10 cellular contexts compared by ENCODE assay signal in the genomic region with DNA sequence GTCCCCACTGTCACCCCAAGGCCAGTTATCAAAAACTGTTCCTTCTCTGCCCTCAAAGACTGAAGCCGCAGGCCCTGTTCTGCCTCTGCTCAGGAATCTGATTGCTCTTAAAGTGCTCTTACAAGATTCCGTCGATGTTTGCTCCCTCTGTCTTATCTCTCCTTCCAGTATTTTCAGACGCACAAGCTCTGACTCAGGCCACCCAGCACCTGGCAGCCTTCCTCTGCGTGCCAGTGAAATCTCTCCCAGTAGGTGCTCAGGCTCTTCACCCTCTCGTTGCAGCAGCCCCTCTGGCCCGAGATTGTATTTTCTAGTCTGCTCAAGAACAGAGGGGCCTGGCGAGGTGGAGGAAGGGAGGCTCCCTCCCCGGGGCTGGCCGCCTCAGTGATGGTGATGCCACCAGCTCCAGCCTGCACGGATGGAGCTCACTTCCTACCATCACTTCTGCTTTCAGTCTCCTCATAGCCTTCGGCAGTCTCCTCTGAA.
A peak's percentile ranks its signal among the peaks of the same experiment; 100 is the strongest.
DNase-seq lines count a peak whose midpoint lies in the region; ATAC-seq, FAIRE-seq and TF ChIP-seq lines count a peak whose summit lies in the region.
"Had no signal": no experiment of that assay in that cellular context is flagged by ENCODE, and none has a peak within 500 bp of the region (broad histone marks: within the 10 kb centered on the region; RNA-seq: fewer than 3 reads in every experiment).

No MANE protein-coding gene starts in this region.

- peaks cover 0 to 2% of the 10 kb centered on the region in 2 donors for H3K27me3 Mint-ChIP-seq in CD8-positive, alpha-beta memory T cell

- no peak overlapping the region for H3K9ac ChIP-seq in GM12878 (ENCODE audit: control insufficient read depth, insufficient read depth, low read length)

- POLR2A ChIA-PET in CD8-positive, alpha-beta memory T cell (lab: Charles Lee): no interaction called here
- POLR2A ChIA-PET in GM12878 (lab: Charles Lee): no interaction called here

- H3K4me1 Mint-ChIP-seq in CD8-positive, alpha-beta memory T cell: peaks cover 23 to 46% (median 24%) of the 10 kb centered on the region in 3 donors

- peaks cover 0 to 53% (median 17%) of the 10 kb centered on the region in 3 donors for H3K36me3 Mint-ChIP-seq in CD8-positive, alpha-beta memory T cell

- CTCF ChIA-PET in CD8-positive, alpha-beta memory T cell (lab: Charles Lee): no interaction called here
- CTCF ChIA-PET in GM12878 (lab: Yijun Ruan, JAX): no interaction called here

- no peak for TF ChIP-seq CTCF in GM12878 (IDR thresholded peaks at IDR 0.05 in 2 of 3, conservative IDR thresholded peaks at IDR 0.05 in 1 of 3; ENCODE audit: control insufficient read depth in 2 of 3, extremely low read depth in 1 of 3, insufficient read depth in 1 of 3, low read depth in 3 of 3, low read length in 3 of 3)
- no peak for TF ChIP-seq CTCF in mucosa of descending colon (IDR thresholded peaks at IDR 0.05)

- SMC1A ChIA-PET in GM12878 (lab: Charles Lee; ENCODE audit: uncharacterized antibody, unreplicated experiment): no interaction called here

- H4K20me1 ChIP-seq in GM12878 (ENCODE audit: control insufficient read depth, insufficient read depth): no peaks in the 10 kb centered on the region

- H3K27ac ChIP-seq in CD8-positive, alpha-beta memory T cell (ENCODE audit: low read depth, low read length): no peak overlapping the region
- H3K27ac ChIP-seq in GM12878 (ENCODE audit: control insufficient read depth, insufficient read depth): no peak overlapping the region

- intact Hi-C loops in GM12878 (cut with micrococcal nuclease; ENCODE audit: unreplicated experiment) (loop anchor here (10.0 kb wide), 1 partner anchor 140 kb away; no protein-coding TSS in a partner anchor), mucosa of descending colon (cut with DNase I, micrococcal nuclease) (no loop called here)

- H3K4me3 ChIP-seq in CD8-positive, alpha-beta memory T cell (ENCODE audit: low read length): no peak overlapping the region
- H3K4me3 ChIP-seq in GM12878 (no peak overlapping the region), mucosa of descending colon (no peak overlapping the region)

- H3K4me2 ChIP-seq in GM12878 (ENCODE audit: control insufficient read depth, insufficient read depth): no peak overlapping the region

- peaks cover 25% of the 10 kb centered on the region for H3K36me3 ChIP-seq in CD8-positive, alpha-beta memory T cell (ENCODE audit: insufficient read depth, low read length)
- peaks cover 0 to 15% of the 10 kb centered on the region in 2 experiments; a peak in 2 of 4 replicates for H3K36me3 ChIP-seq in GM12878 (ENCODE audit: control insufficient read depth in 2 of 2, insufficient read depth in 2 of 2, low read length in 1 of 2)
- H3K36me3 ChIP-seq in mucosa of descending colon (ENCODE audit: low read depth): no peaks in the 10 kb centered on the region

- peak; percentile 35 for ATAC-seq in GM12878
- peak; percentile 16 for ATAC-seq in mucosa of descending colon

- peaks cover 2% of the 10 kb centered on the region for H3K4me1 ChIP-seq in CD8-positive, alpha-beta memory T cell (ENCODE audit: insufficient read depth, low read length)
- H3K4me1 ChIP-seq in GM12878 (ENCODE audit: control insufficient read depth, insufficient read depth, low read length) (no peaks in the 10 kb centered on the region), mucosa of descending colon (ENCODE audit: low read depth) (no peaks in the 10 kb centered on the region)

- no peak for TF ChIP-seq RAD21 in GM12878 (IDR thresholded peaks at IDR 0.05; ENCODE audit: insufficient read depth, low read depth, low read length)

- WGBS in GM12878 (ENCODE audit: insufficient coverage, insufficient replicate concordance, low lambda C conversion rate, missing lambda C conversion rate): 49% methylated on average over 12 of the region's 12 CpGs

- RAD21 ChIA-PET in GM12878 (lab: Charles Lee; ENCODE audit: unreplicated experiment): no interaction called here

- FAIRE-seq in GM12878 (lab: Jason Lieb, UNC) (no peak), GM19239 (lab: Jason Lieb, UNC) (no peak)

- no peak overlapping the region for H3K4me3 Mint-ChIP-seq in CD8-positive, alpha-beta memory T cell

- TSS peak; percentile 4 for BruUV-seq in GM12878 (replicated peaks; lab: Mats Ljungman, UMichigan)

- H3K27me3 ChIP-seq in CD8-positive, alpha-beta memory T cell (ENCODE audit: insufficient read depth, low read length, poor library complexity, severe bottlenecking): no peaks in the 10 kb centered on the region
- no peaks in the 10 kb centered on the region for H3K27me3 ChIP-seq in GM12878 (replicated peaks in 1 of 2; ENCODE audit: control insufficient read depth in 2 of 2, insufficient read depth in 2 of 2, low read length in 1 of 2)

- in situ Hi-C loops in GM12878 (cut with MboI): no loop called here

- no peaks in the 10 kb centered on the region for H3K79me2 ChIP-seq in GM12878 (ENCODE audit: control insufficient read depth, insufficient read depth, low read length)

- TF ChIP-seq POLR2A in GM12878 (IDR thresholded peaks at IDR 0.05; ENCODE audit: low read depth, low read length): peak; percentile 54; the same call in 1 of the 2 replicates

- H3K27ac Mint-ChIP-seq in CD8-positive, alpha-beta memory T cell: peak overlapping the region in 5 of 8 donors; percentile 66 to 83 (median 78)
- H3K27ac Mint-ChIP-seq: progenitor cell of endocrine pancreas had no signal

- H3K9me3 ChIP-seq in CD8-positive, alpha-beta memory T cell (ENCODE audit: low read length): no peaks in the 10 kb centered on the region
- H3K9me3 ChIP-seq in GM12878 (replicated peaks; ENCODE audit: control insufficient read depth, insufficient read depth, low read length): no peaks in the 10 kb centered on the region
- H3K9me3 ChIP-seq in mucosa of descending colon: no peaks in the 10 kb centered on the region

- DNase-seq in CD8-positive, alpha-beta memory T cell: no peak
- DNase-seq in HT1080 (ENCODE audit: low read depth): peak; percentile 21
- no peak for DNase-seq in GM12878 (ENCODE audit: low read depth, low spot score)
- no peak for DNase-seq in mucosa of descending colon
- no peak for DNase-seq in NCI-H1436 (lab: John Stamatoyannopoulos, UW)
- DNase-seq in DMS153 (lab: John Stamatoyannopoulos, UW): no peak
- no peak for DNase-seq in GM19239 (ENCODE audit: insufficient read length, low spot score)
- DNase-seq in stimulated activated CD4-positive, alpha-beta T cell treated with anti-CD3 and anti-CD28 coated beads, Interleukin-2, amount 100 ng/mL, for 24 hours: no peak
- DNase-seq: NCI-H2227 treated with DMSO at 0.1 percent for 48 hours had no signal

- no peaks in the 10 kb centered on the region for H3K9me3 Mint-ChIP-seq in CD8-positive, alpha-beta memory T cell

- TF ChIP-seq EP300 in GM12878 (IDR thresholded peaks at IDR 0.05; ENCODE audit: borderline replicate concordance in 1 of 2, control insufficient read depth in 1 of 2, low read depth in 2 of 2, low read length in 2 of 2): no peak

- H2AFZ ChIP-seq in GM12878 (ENCODE audit: control insufficient read depth, low read depth, low read length): no peak overlapping the region

TF ChIP-seq in GM12878, 131 proteins besides CTCF, POLR2A, EP300 and RAD21:
- TF ChIP-seq, protein P1, sequence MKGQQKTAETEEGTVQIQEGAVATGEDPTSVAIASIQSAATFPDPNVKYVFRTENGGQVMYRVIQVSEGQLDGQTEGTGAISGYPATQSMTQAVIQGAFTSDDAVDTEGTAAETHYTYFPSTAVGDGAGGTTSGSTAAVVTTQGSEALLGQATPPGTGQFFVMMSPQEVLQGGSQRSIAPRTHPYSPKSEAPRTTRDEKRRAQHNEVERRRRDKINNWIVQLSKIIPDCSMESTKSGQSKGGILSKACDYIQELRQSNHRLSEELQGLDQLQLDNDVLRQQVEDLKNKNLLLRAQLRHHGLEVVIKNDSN (IDR thresholded peaks at IDR 0.05; ENCODE audit: borderline replicate concordance, extremely low read length, insufficient read depth, low read depth, low read length): no peak
- TF ChIP-seq NR2F1 (conservative IDR thresholded peaks at IDR 0.05): no peak
- peak; percentile 52; the same call in 1 of the 2 replicates for TF ChIP-seq POLR2AphosphoS5 (IDR thresholded peaks at IDR 0.05; ENCODE audit: low read length)
- TF ChIP-seq SPI1 (IDR thresholded peaks at IDR 0.05; ENCODE audit: borderline replicate concordance, insufficient read depth, low read depth, low read length): peak; percentile 36; the same call in 1 of the 2 replicates
- no peak for TF ChIP-seq ZZZ3 (IDR thresholded peaks at IDR 0.05; ENCODE audit: control insufficient read depth, insufficient read length, low read depth)
